In genomic region chr10:7272008-7272407, GRCh38 we compare ENCODE assay signal across 1 cellular context.
TF ChIP-seq lines count a peak whose summit lies in the region.

No MANE protein-coding gene starts in this region.

TF ChIP-seq in HepG2, 621 proteins besides CTCF, POLR2A, EP300 and RAD21 (continued from another document):
- TF ChIP-seq, protein P1, sequence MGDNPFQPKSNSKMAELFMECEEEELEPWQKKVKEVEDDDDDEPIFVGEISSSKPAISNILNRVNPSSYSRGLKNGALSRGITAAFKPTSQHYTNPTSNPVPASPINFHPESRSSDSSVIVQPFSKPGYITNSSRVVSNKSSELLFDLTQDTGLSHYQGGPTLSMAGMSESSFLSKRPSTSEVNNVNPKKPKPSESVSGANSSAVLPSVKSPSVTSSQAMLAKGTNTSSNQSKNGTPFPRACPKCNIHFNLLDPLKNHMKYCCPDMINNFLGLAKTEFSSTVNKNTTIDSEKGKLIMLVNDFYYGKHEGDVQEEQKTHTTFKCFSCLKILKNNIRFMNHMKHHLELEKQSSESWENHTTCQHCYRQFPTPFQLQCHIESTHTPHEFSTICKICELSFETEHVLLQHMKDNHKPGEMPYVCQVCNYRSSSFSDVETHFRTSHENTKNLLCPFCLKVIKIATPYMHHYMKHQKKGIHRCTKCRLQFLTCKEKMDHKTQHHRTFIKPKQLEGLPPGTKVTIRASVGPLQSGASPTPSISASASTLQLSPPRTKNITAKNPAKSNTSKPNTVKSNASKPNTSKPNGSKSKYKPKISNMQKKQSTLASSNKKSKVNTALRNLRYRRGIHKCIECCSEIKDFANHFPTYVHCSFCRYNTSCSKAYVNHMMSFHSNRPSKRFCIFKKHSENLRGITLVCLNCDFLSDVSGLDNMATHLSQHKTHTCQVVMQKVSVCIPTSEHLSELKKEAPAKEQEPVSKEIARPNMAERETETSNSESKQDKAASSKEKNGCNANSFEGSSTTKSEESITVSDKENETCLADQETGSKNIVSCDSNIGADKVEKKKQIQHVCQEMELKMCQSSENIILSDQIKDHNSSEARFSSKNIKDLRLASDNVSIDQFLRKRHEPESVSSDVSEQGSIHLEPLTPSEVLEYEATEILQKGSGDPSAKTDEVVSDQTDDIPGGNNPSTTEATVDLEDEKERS (CRISPR knock-in tag; IDR thresholded peaks at IDR 0.05), result no peak
- TF ChIP-seq ZNF260 (CRISPR knock-in tag; IDR thresholded peaks at IDR 0.05; ENCODE audit: borderline replicate concordance, low read depth) (no peak), NR2F6 (IDR thresholded peaks at IDR 0.05) (no peak), NR2F6 (CRISPR knock-in tag; IDR thresholded peaks at IDR 0.05) (no peak), ZEB1 (IDR thresholded peaks at IDR 0.05; ENCODE audit: insufficient replicate concordance, low read depth) (no peak), EEA1 (CRISPR knock-in tag; IDR thresholded peaks at IDR 0.05; ENCODE audit: borderline replicate concordance) (no peak), ZNF282 (IDR thresholded peaks at IDR 0.05; ENCODE audit: partially characterized antibody) (no peak), ZC3H4 (CRISPR knock-in tag; IDR thresholded peaks at IDR 0.05; ENCODE audit: borderline replicate concordance) (no peak)
- TF ChIP-seq, protein P2, sequence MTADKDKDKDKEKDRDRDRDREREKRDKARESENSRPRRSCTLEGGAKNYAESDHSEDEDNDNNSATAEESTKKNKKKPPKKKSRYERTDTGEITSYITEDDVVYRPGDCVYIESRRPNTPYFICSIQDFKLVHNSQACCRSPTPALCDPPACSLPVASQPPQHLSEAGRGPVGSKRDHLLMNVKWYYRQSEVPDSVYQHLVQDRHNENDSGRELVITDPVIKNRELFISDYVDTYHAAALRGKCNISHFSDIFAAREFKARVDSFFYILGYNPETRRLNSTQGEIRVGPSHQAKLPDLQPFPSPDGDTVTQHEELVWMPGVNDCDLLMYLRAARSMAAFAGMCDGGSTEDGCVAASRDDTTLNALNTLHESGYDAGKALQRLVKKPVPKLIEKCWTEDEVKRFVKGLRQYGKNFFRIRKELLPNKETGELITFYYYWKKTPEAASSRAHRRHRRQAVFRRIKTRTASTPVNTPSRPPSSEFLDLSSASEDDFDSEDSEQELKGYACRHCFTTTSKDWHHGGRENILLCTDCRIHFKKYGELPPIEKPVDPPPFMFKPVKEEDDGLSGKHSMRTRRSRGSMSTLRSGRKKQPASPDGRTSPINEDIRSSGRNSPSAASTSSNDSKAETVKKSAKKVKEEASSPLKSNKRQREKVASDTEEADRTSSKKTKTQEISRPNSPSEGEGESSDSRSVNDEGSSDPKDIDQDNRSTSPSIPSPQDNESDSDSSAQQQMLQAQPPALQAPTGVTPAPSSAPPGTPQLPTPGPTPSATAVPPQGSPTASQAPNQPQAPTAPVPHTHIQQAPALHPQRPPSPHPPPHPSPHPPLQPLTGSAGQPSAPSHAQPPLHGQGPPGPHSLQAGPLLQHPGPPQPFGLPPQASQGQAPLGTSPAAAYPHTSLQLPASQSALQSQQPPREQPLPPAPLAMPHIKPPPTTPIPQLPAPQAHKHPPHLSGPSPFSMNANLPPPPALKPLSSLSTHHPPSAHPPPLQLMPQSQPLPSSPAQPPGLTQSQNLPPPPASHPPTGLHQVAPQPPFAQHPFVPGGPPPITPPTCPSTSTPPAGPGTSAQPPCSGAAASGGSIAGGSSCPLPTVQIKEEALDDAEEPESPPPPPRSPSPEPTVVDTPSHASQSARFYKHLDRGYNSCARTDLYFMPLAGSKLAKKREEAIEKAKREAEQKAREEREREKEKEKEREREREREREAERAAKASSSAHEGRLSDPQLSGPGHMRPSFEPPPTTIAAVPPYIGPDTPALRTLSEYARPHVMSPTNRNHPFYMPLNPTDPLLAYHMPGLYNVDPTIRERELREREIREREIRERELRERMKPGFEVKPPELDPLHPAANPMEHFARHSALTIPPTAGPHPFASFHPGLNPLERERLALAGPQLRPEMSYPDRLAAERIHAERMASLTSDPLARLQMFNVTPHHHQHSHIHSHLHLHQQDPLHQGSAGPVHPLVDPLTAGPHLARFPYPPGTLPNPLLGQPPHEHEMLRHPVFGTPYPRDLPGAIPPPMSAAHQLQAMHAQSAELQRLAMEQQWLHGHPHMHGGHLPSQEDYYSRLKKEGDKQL (CRISPR knock-in tag; IDR thresholded peaks at IDR 0.05; ENCODE audit: low read depth), result no peak
